ENCODE assay signal across 8 cellular contexts in genomic region chr5:98769006-98769255, GRCh38. TPM values are rescaled to one million over a fixed set of nuclear protein-coding genes. Genes with fewer than 3 reads are reported as not detected.
DNase-seq lines count a peak whose midpoint lies in the region; ATAC-seq and TF ChIP-seq lines count a peak whose summit lies in the region.

No MANE protein-coding gene starts in this region.

- H3K36me3 ChIP-seq in right atrium auricular region = no peaks in the 10 kb centered on the region

- DNase-seq in AG09309 (ENCODE audit: low read depth) (no peak), LNCaP clone FGC (ENCODE audit: low read depth) (no peak), right atrium auricular region (ENCODE audit: low spot score) (no peak), retina (peak; percentile 91), NCI-H128 (lab: John Stamatoyannopoulos, UW; ENCODE audit: unreplicated experiment) (no peak)

- ATAC-seq in GM21717 (IDR thresholded peaks at IDR 0.05; ENCODE audit: unreplicated experiment) (no peak), GM21723 (IDR thresholded peaks at IDR 0.05; ENCODE audit: unreplicated experiment) (no peak)

- no peaks in the 10 kb centered on the region for H3K36me3 Mint-ChIP-seq in activated naive CD4-positive, alpha-beta T cell treated with anti-CD3 and anti-CD28 coated beads, Interleukin-2, amount 50 U/mL, for 24 hours

- TF ChIP-seq CTCF in AG09309 (IDR thresholded peaks at IDR 0.05; ENCODE audit: control insufficient read depth, insufficient read depth, low read depth, low read length, missing control alignments) (peak; percentile 79), LNCaP clone FGC (IDR thresholded peaks at IDR 0.05; ENCODE audit: control insufficient read depth, extremely low read depth, insufficient read depth) (peak; percentile 71), right atrium auricular region (IDR thresholded peaks at IDR 0.05) (peak; percentile 79 to 83)

- no peaks in the 10 kb centered on the region for H3K9me3 Mint-ChIP-seq in activated naive CD4-positive, alpha-beta T cell treated with anti-CD3 and anti-CD28 coated beads, Interleukin-2, amount 50 U/mL, for 24 hours

- H3K27me3 Mint-ChIP-seq in activated naive CD4-positive, alpha-beta T cell treated with anti-CD3 and anti-CD28 coated beads, Interleukin-2, amount 50 U/mL, for 24 hours = peaks cover 14% of the 10 kb centered on the region

- H3K4me3 Mint-ChIP-seq in activated naive CD4-positive, alpha-beta T cell treated with anti-CD3 and anti-CD28 coated beads, Interleukin-2, amount 50 U/mL, for 24 hours = peak overlapping the region; percentile 97

- H3K27ac Mint-ChIP-seq in activated naive CD4-positive, alpha-beta T cell treated with anti-CD3 and anti-CD28 coated beads, Interleukin-2, amount 50 U/mL, for 24 hours = no peak overlapping the region

- H3K9me3 ChIP-seq in right atrium auricular region = no peaks in the 10 kb centered on the region

- peaks cover 34% of the 10 kb centered on the region for H3K4me1 Mint-ChIP-seq in activated naive CD4-positive, alpha-beta T cell treated with anti-CD3 and anti-CD28 coated beads, Interleukin-2, amount 50 U/mL, for 24 hours

- H3K4me1 ChIP-seq in right atrium auricular region = peaks cover 0 to 32% of the 10 kb centered on the region in 2 donors

- no peaks in the 10 kb centered on the region for H3K27me3 ChIP-seq in right atrium auricular region

- H3K4me3 ChIP-seq in AG09309 (ENCODE audit: control insufficient read depth, low read depth, low read length) = peak overlapping the region; percentile 97
- H3K4me3 ChIP-seq in LNCaP clone FGC (ENCODE audit: low read depth, low read length) = peak overlapping the region; percentile 61
- peak overlapping the region; percentile 55 to 67 for H3K4me3 ChIP-seq in right atrium auricular region

- peak overlapping the region; percentile 78 to 79 for H3K27ac ChIP-seq in right atrium auricular region

RNA-seq across cellular contexts. Expression of gene RGMB, which starts 4.5 kb away (rescaled TPM):
- 10 to 100 TPM; 18.2 to 25.4 TPM for total RNA-seq in right atrium auricular region
